Comparison of ENCODE assay signal across 8 cellular contexts in genomic region chr7:39622609-39623311, GRCh38. TPM values are rescaled to one million over a fixed set of nuclear protein-coding genes. Genes with fewer than 3 reads are reported as not detected.
DNase-seq lines count a peak whose midpoint lies in the region; ATAC-seq lines count a peak whose summit lies in the region.

No MANE protein-coding gene starts in this region.

- H3K9me3 ChIP-seq in CD4-positive, CD25-positive, alpha-beta regulatory T cell (ENCODE audit: control insufficient read depth in 2 of 2, low read length in 2 of 2), result no peaks in the 10 kb centered on the region
- H3K9me3 ChIP-seq in duodenal mucosa (ENCODE audit: control insufficient read depth in 1 of 2, low read length in 2 of 2) (no peaks in the 10 kb centered on the region), muscle layer of duodenum (ENCODE audit: control insufficient read depth in 1 of 2, low read length in 2 of 2) (no peaks in the 10 kb centered on the region)

- peaks cover 22 to 51% (median 45%) of the 10 kb centered on the region in 4 donors for H3K4me1 Mint-ChIP-seq in CD4-positive, CD25-positive, alpha-beta regulatory T cell

- no peaks in the 10 kb centered on the region for H3K27me3 ChIP-seq in CD4-positive, CD25-positive, alpha-beta regulatory T cell (ENCODE audit: control insufficient read depth, insufficient read depth, low read length)
- no peaks in the 10 kb centered on the region for H3K27me3 ChIP-seq in duodenal mucosa (ENCODE audit: control insufficient read depth in 1 of 2, insufficient read depth in 2 of 2, low read length in 2 of 2)
- no peaks in the 10 kb centered on the region for H3K27me3 ChIP-seq in muscle layer of duodenum (ENCODE audit: low read depth, low read length)

- peak in 1 of 3 donors; percentile 19 for DNase-seq in CD4-positive, CD25-positive, alpha-beta regulatory T cell
- DNase-seq in NCI-H510A (lab: John Stamatoyannopoulos, UW) (peak; percentile 74), retina (no peak), GDM1 (lab: John Stamatoyannopoulos, UW) (no peak)

- H3K4me1 ChIP-seq in CD4-positive, CD25-positive, alpha-beta regulatory T cell (ENCODE audit: control insufficient read depth, insufficient read depth, low read length, poor library complexity, severe bottlenecking), result peaks cover 35% of the 10 kb centered on the region
- H3K4me1 ChIP-seq in duodenal mucosa (ENCODE audit: control insufficient read depth in 1 of 2, insufficient read depth in 2 of 2, low read length in 2 of 2) (peaks cover 30 to 37% of the 10 kb centered on the region in 2 donors), muscle layer of duodenum (ENCODE audit: control insufficient read depth in 1 of 2, insufficient read depth in 2 of 2, low read length in 2 of 2) (peaks cover 10 to 31% of the 10 kb centered on the region in 2 donors)

- peaks cover 7% of the 10 kb centered on the region for H3K36me3 Mint-ChIP-seq in CD4-positive, CD25-positive, alpha-beta regulatory T cell

- peak overlapping the region; percentile 87 to 96 (median 90) for H3K4me3 Mint-ChIP-seq in CD4-positive, CD25-positive, alpha-beta regulatory T cell

- peak overlapping the region; percentile 88 to 95 (median 88) for H3K27ac Mint-ChIP-seq in CD4-positive, CD25-positive, alpha-beta regulatory T cell

- peak overlapping the region; percentile 80 to 93 for H3K9ac ChIP-seq in duodenal mucosa (ENCODE audit: low read depth in 1 of 2, low read length in 2 of 2)

- H3K27me3 Mint-ChIP-seq in CD4-positive, CD25-positive, alpha-beta regulatory T cell, result no peaks in the 10 kb centered on the region

- ATAC-seq in CD4-positive, CD25-positive, alpha-beta regulatory T cell (ENCODE audit: low read depth in 2 of 2), result peak in 1 of 2 donors; percentile 0
- ATAC-seq in GM21717 (IDR thresholded peaks at IDR 0.05; ENCODE audit: unreplicated experiment), result peak; percentile 1
- ATAC-seq in HG02798 (IDR thresholded peaks at IDR 0.05; ENCODE audit: poor library complexity, unreplicated experiment), result no peak

- peak overlapping the region; percentile 71 for H3K4me3 ChIP-seq in CD4-positive, CD25-positive, alpha-beta regulatory T cell (ENCODE audit: low read depth, low read length)
- H3K4me3 ChIP-seq in duodenal mucosa (ENCODE audit: low read depth in 1 of 2, low read length in 2 of 2) (peak overlapping the region; percentile 89 to 90), muscle layer of duodenum (ENCODE audit: low read depth in 1 of 2, low read length in 2 of 2) (peak overlapping the region; percentile 78 to 86)

- peak overlapping the region; percentile 84 for H3K27ac ChIP-seq in CD4-positive, CD25-positive, alpha-beta regulatory T cell (ENCODE audit: insufficient read depth, low read length, poor library complexity, severe bottlenecking)
- H3K27ac ChIP-seq in duodenal mucosa (ENCODE audit: low read depth, low read length) (peak overlapping the region; percentile 81), muscle layer of duodenum (ENCODE audit: low read length) (peak overlapping the region; percentile 77)

- no peaks in the 10 kb centered on the region for H3K36me3 ChIP-seq in CD4-positive, CD25-positive, alpha-beta regulatory T cell (ENCODE audit: control insufficient read depth, insufficient read depth, low read length)
- H3K36me3 ChIP-seq in duodenal mucosa (ENCODE audit: control insufficient read depth in 1 of 2, insufficient read depth in 2 of 2, low read length in 2 of 2), result no peaks in the 10 kb centered on the region
- H3K36me3 ChIP-seq in muscle layer of duodenum (ENCODE audit: control insufficient read depth in 1 of 2, insufficient read depth in 2 of 2, low read length in 2 of 2), result peaks cover 0 to 8% of the 10 kb centered on the region in 2 donors

- H3K9me3 Mint-ChIP-seq in CD4-positive, CD25-positive, alpha-beta regulatory T cell, result no peaks in the 10 kb centered on the region

RNA-seq across cellular contexts. Expression of gene RALA, which starts 0.6 kb away (rescaled TPM):
- total RNA-seq in CD4-positive, CD25-positive, alpha-beta regulatory T cell, result 22.4 TPM
- polyA plus RNA-seq in CD4-positive, CD25-positive, alpha-beta regulatory T cell, result 10 to 100 TPM; 57.0 to 71.2 (median 58.4) TPM

RNA-seq across cellular contexts. Expression of gene YAE1, which starts 56.6 kb away (rescaled TPM):
- 3.7 TPM for total RNA-seq in CD4-positive, CD25-positive, alpha-beta regulatory T cell
- polyA plus RNA-seq in CD4-positive, CD25-positive, alpha-beta regulatory T cell, result 10 to 100 TPM; 13.8 to 23.3 (median 19.2) TPM
